Comparison of ENCODE assay signal across 26 cellular contexts in the genomic region with DNA sequence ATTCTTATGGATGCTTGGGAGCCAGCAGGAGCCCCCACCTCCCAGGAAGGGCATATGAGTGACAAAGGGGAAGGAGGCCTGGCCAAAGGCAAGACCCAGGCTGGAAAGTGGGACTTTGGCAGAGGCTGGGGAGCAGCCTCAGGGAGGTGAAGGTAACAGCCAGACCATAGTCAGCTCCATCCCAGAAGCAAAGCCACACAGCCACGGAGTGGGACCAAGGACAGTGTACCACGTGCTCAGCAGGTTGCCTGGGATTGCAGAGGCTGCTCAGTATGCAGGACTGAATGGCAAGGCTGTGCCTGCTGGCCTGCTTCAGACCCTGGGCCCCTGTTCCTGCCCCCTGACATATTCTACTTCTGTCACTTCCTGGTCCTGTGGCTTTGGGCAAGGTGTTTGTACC. TPM values are rescaled to one million over a fixed set of nuclear protein-coding genes. Genes with fewer than 3 reads are reported as not detected.
"Had no signal": no experiment of that assay in that cellular context is flagged by ENCODE, and none has a peak within 500 bp of the region (broad histone marks: within the 10 kb centered on the region; RNA-seq: fewer than 3 reads in every experiment).

No MANE protein-coding gene starts in this region.

- H3K27ac ChIP-seq: esophagus squamous epithelium, pancreas, prostate gland, sigmoid colon, tibial nerve, uterus had no signal

- H3K4me3 ChIP-seq: esophagus squamous epithelium, pancreas, prostate gland, sigmoid colon, tibial nerve, uterus had no signal

- H3K36me3 ChIP-seq: esophagus squamous epithelium, pancreas, prostate gland, sigmoid colon, tibial nerve, uterus had no signal

- H3K4me1 ChIP-seq: esophagus squamous epithelium, pancreas, prostate gland, sigmoid colon, tibial nerve, uterus had no signal

- H3K9me3 ChIP-seq: esophagus squamous epithelium, pancreas, prostate gland, uterus had no signal

- DNase-seq: activated CD4-positive, alpha-beta memory T cell treated with anti-CD3 and anti-CD28 coated beads, Interleukin-2, amount 10 ng/mL, durations not matched to agents 7 days and 5 days; activated CD4-positive, alpha-beta T cell treated with anti-CD3 and anti-CD28 coated beads for 1 hour; activated CD4-positive, alpha-beta T cell treated with anti-CD3 and anti-CD28 coated beads, Interleukin-2, amount 10 ng/mL, durations not matched to agents 7 days and 5 days; activated CD8-positive, alpha-beta memory T cell treated with anti-CD3 and anti-CD28 coated beads, Interleukin-2, amount 50 U/mL, for 48 hours; activated gamma-delta T cell; activated naive CD8-positive, alpha-beta T cell treated with anti-CD3 and anti-CD28 coated beads, Interleukin-2, amount 50 U/mL, for 24 hours; activated T-cell treated with anti-CD3 and anti-CD28 coated beads, Interleukin-2, amount 50 U/mL, for 24 hours; amygdala; caudate nucleus; esophagus squamous epithelium; foreskin melanocyte; mammary epithelial cell; midbrain; naive thymus-derived CD4-positive, alpha-beta T cell; retina; sigmoid colon; small intestine; stimulated activated CD4-positive, alpha-beta T cell treated with anti-CD3 and anti-CD28 coated beads, Interleukin-4, amount 100 ng/mL, for 24 hours; T-helper 17 cell; T1000; uterus had no signal

- H3K27me3 ChIP-seq: sigmoid colon, tibial nerve, uterus had no signal

- FAIRE-seq: islet of Langerhans, pancreas, small intestine had no signal

RNA-seq across cellular contexts. Expression of gene GPR26, which starts 17.6 kb away (rescaled TPM):
- total RNA-seq: activated CD4-positive, alpha-beta memory T cell treated with anti-CD3 and anti-CD28 coated beads, Interleukin-2, amount 10 ng/mL, durations not matched to agents 7 days and 5 days; activated CD4-positive, alpha-beta T cell treated with anti-CD3 and anti-CD28 coated beads, Interleukin-2, amount 10 ng/mL, durations not matched to agents 7 days and 5 days; esophagus squamous epithelium; liver; mammary epithelial cell; naive thymus-derived CD4-positive, alpha-beta T cell; pancreas; sigmoid colon; T-helper 17 cell; tibial nerve; uterus had no signal
- polyA plus RNA-seq: liver; mammary epithelial cell; naive thymus-derived CD4-positive, alpha-beta T cell; pancreas; sigmoid colon; small intestine had no signal
